Comparison of ENCODE assay signal across 9 cellular contexts in the genomic region with DNA sequence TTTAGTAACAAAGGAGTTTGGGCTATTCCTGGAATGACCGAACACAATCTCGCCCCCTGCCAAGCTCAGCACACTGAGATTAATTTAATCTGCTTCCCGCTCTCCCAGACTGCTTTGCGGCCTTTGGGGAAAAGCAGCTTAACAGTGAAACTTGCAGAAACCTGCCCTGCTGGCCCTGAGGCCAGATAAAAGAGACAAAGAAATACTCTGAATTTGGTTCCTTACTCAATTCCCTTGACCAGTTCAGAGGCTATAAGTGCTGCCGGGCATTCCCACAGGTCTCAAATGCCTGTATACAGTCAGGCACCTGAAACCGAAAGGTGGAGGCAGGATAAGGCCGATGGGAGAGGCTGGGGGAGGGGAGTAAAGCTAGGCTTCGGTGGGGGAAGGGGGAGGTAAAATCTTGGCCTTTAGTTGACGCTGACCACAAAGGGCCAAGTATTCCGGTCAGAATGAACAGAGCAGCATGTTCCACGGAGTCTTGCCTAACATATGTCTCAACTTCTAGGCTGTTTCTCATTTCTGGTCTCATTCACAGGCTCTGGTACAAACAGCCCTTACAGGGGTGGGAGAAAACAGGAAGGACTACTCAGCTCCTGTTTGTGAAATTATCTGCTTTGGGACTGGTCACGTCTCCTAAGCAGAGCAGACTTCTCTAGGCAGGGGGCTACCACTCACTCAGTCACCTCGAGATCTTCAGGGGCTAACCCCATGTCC. TPM values are rescaled to one million over a fixed set of nuclear protein-coding genes. Genes with fewer than 3 reads are reported as not detected.
DNase-seq lines count a peak whose midpoint lies in the region; ATAC-seq lines count a peak whose summit lies in the region.
"Had no signal": no experiment of that assay in that cellular context is flagged by ENCODE, and none has a peak within 500 bp of the region (broad histone marks: within the 10 kb centered on the region; RNA-seq: fewer than 3 reads in every experiment).

No MANE protein-coding gene starts in this region.

- intact Hi-C loops in dendritic cell treated with granulocyte-macrophage colony-stimulating factor and Interleukin-4, amounts not matched to agents 40 ng/mL and 50 ng/mL, for 4 days (cut with micrococcal nuclease): loop anchor here (5.0 kb wide), 1 partner anchor 41 kb away; no protein-coding TSS in a partner anchor
- intact Hi-C loops in CD4-positive, alpha-beta memory T cell (cut with micrococcal nuclease): no loop called here

- CTCF ChIA-PET in CD4-positive, alpha-beta memory T cell (lab: Charles Lee; ENCODE audit: partially characterized antibody): interaction anchor here (0.7 to 1.6 kb wide), 2 partner anchors 40 to 43 kb away, joined by 3 to 5 read pairs; no protein-coding TSS in a partner anchor

- no peaks in the 10 kb centered on the region for H3K36me3 ChIP-seq in CD4-positive, alpha-beta memory T cell (ENCODE audit: insufficient read depth, low read length)

- H3K36me3 Mint-ChIP-seq in dendritic cell treated with granulocyte-macrophage colony-stimulating factor and Interleukin-4, amounts not matched to agents 40 ng/mL and 50 ng/mL, for 4 days (ENCODE audit: low read depth): peaks cover 49% of the 10 kb centered on the region
- peaks cover 3 to 24% of the 10 kb centered on the region in 2 donors for H3K36me3 Mint-ChIP-seq in CD4-positive, alpha-beta memory T cell

- peak overlapping the region; percentile 68 for H3K27ac Mint-ChIP-seq in dendritic cell treated with granulocyte-macrophage colony-stimulating factor and Interleukin-4, amounts not matched to agents 40 ng/mL and 50 ng/mL, for 4 days
- H3K27ac Mint-ChIP-seq in CD4-positive, alpha-beta memory T cell: peak overlapping the region in 1 of 7 donors; percentile 24

- peaks cover 16% of the 10 kb centered on the region for H3K4me1 ChIP-seq in CD4-positive, alpha-beta memory T cell (ENCODE audit: insufficient read depth, low read length)

- POLR2A ChIA-PET in CD4-positive, alpha-beta memory T cell (lab: Charles Lee; ENCODE audit: partially characterized antibody): no interaction called here

- no peaks in the 10 kb centered on the region for H3K9me3 Mint-ChIP-seq in dendritic cell treated with granulocyte-macrophage colony-stimulating factor and Interleukin-4, amounts not matched to agents 40 ng/mL and 50 ng/mL, for 4 days
- no peaks in the 10 kb centered on the region for H3K9me3 Mint-ChIP-seq in CD4-positive, alpha-beta memory T cell

- H3K27me3 ChIP-seq in CD4-positive, alpha-beta memory T cell (ENCODE audit: insufficient read depth, low read length): no peaks in the 10 kb centered on the region

- ATAC-seq in GM21825 (IDR thresholded peaks at IDR 0.05; ENCODE audit: unreplicated experiment): no peak

- no peak overlapping the region for H3K4me3 ChIP-seq in CD4-positive, alpha-beta memory T cell (ENCODE audit: low read length in 2 of 2)

- H3K4me1 Mint-ChIP-seq in dendritic cell treated with granulocyte-macrophage colony-stimulating factor and Interleukin-4, amounts not matched to agents 40 ng/mL and 50 ng/mL, for 4 days (ENCODE audit: low read depth): peaks cover 87% of the 10 kb centered on the region
- peaks cover 27 to 66% (median 35%) of the 10 kb centered on the region in 4 donors for H3K4me1 Mint-ChIP-seq in CD4-positive, alpha-beta memory T cell

- DNase-seq in DMS 273 (lab: John Stamatoyannopoulos, UW; ENCODE audit: unreplicated experiment) (peak; percentile 43), DMS 273 treated with DMSO at 0.1 percent for 48 hours (lab: John Stamatoyannopoulos, UW) (no peak), medulla oblongata (ENCODE audit: extremely low spot score) (peak; percentile 74), ureter (ENCODE audit: low spot score) (peak; percentile 68), OCI-M1 (lab: John Stamatoyannopoulos, UW) (no peak)
- no peak for DNase-seq in CD4-positive, alpha-beta memory T cell

- no peaks in the 10 kb centered on the region for H3K9me3 ChIP-seq in CD4-positive, alpha-beta memory T cell (ENCODE audit: control insufficient read depth in 1 of 2, low read length in 2 of 2)

- H3K27me3 Mint-ChIP-seq in dendritic cell treated with granulocyte-macrophage colony-stimulating factor and Interleukin-4, amounts not matched to agents 40 ng/mL and 50 ng/mL, for 4 days: no peaks in the 10 kb centered on the region
- H3K27me3 Mint-ChIP-seq in CD4-positive, alpha-beta memory T cell: no peaks in the 10 kb centered on the region

- H3K27ac ChIP-seq in CD4-positive, alpha-beta memory T cell (ENCODE audit: low read depth, low read length): no peak overlapping the region
- H3K27ac ChIP-seq: 22Rv1 had no signal

- H3K4me3 Mint-ChIP-seq in dendritic cell treated with granulocyte-macrophage colony-stimulating factor and Interleukin-4, amounts not matched to agents 40 ng/mL and 50 ng/mL, for 4 days: peak overlapping the region; percentile 2
- H3K4me3 Mint-ChIP-seq in CD4-positive, alpha-beta memory T cell: no peak overlapping the region

RNA-seq across cellular contexts. Expression of a gene that starts 17.8 kb away (rescaled TPM):
- not detected for total RNA-seq in ureter
- not detected for total RNA-seq in CD4-positive, alpha-beta memory T cell
- not detected for polyA plus RNA-seq in CD4-positive, alpha-beta memory T cell

Comparison
In these comparisons a context has a peak if more than half of its experiments do, and no peak if none do; other contexts are left out.
1. DNase-seq: peak in DMS 273 (single experiment), medulla oblongata (single experiment) and ureter (single experiment); none in DMS 273 treated with DMSO at 0.1 percent for 48 hours (single experiment), CD4-positive, alpha-beta memory T cell (0 of 5) and OCI-M1 (single experiment).